ENCODE assay signal across 20 cellular contexts in the genomic region with DNA sequence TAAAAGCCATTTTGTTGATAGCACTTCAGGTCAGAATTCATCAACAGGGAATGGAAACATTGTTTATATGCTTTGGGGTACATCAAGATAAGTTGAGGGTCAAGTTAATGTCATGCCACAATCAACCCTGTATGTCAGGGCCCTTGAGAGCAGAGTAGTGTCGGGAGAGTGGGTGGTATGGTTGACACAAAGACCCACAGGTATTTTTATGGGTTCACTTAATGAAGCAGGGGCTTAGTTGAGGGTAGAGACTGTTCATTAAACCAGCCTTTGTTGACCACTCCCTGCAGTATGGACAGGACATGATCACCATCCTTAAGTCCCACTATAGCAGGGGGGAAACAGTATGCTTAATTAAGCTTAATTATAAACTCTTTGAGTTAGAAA. TPM values are rescaled to one million over a fixed set of nuclear protein-coding genes. Genes with fewer than 3 reads are reported as not detected.
DNase-seq lines count a peak whose midpoint lies in the region; ATAC-seq, FAIRE-seq and TF ChIP-seq lines count a peak whose summit lies in the region.
"Had no signal": no experiment of that assay in that cellular context is flagged by ENCODE, and none has a peak within 500 bp of the region (broad histone marks: within the 10 kb centered on the region; RNA-seq: fewer than 3 reads in every experiment).

No MANE protein-coding gene starts in this region.

- H3K4me3 Mint-ChIP-seq in activated T-cell treated with anti-CD3 and anti-CD28 coated beads, Interleukin-2, amount 50 U/mL, for 4 hours: peak overlapping the region; percentile 6
- H3K4me3 Mint-ChIP-seq in astrocyte (ENCODE audit: unreplicated experiment) (peak overlapping the region; percentile 60), neural progenitor cell (no peak overlapping the region)
- H3K4me3 Mint-ChIP-seq: activated naive CD8-positive, alpha-beta T cell treated with anti-CD3 and anti-CD28 coated beads, Interleukin-2, amount 10 ng/mL, durations not matched to agents 7 days and 5 days had no signal

- H3K4me1 Mint-ChIP-seq in activated T-cell treated with anti-CD3 and anti-CD28 coated beads, Interleukin-2, amount 50 U/mL, for 4 hours (ENCODE audit: low read depth): peaks cover 32% of the 10 kb centered on the region
- H3K4me1 Mint-ChIP-seq in astrocyte (ENCODE audit: low read depth, unreplicated experiment) (peaks cover 46% of the 10 kb centered on the region), neural progenitor cell (peaks cover 28% of the 10 kb centered on the region)

- ATAC-seq in activated T-cell treated with anti-CD3 and anti-CD28 coated beads, Interleukin-2, amount 50 U/mL, for 4 hours: no peak
- ATAC-seq in HG02798 (IDR thresholded peaks at IDR 0.05; ENCODE audit: poor library complexity, unreplicated experiment) (no peak), PC-3 (no peak)

- H3K36me3 ChIP-seq in HUES48 (ENCODE audit: control insufficient read depth, insufficient read depth, low read length) (peaks cover 69% of the 10 kb centered on the region), astrocyte (ENCODE audit: insufficient read depth, low read length) (peaks cover 56% of the 10 kb centered on the region), neural progenitor cell (peaks cover 36% of the 10 kb centered on the region), PC-3 (ENCODE audit: low read depth, low read length) (peaks cover 62% of the 10 kb centered on the region)

- H3K4me3 ChIP-seq in HUES48 (ENCODE audit: low read depth, low read length) (no peak overlapping the region), astrocyte (ENCODE audit: insufficient read depth, low read depth, low read length) (no peak overlapping the region), neural progenitor cell (no peak overlapping the region), PC-3 (ENCODE audit: low read length) (no peak overlapping the region)
- H3K4me3 ChIP-seq: pancreas, stomach had no signal

- H3K9ac ChIP-seq in HUES48 (ENCODE audit: low read depth, low read length): no peak overlapping the region
- no peak overlapping the region for H3K9ac ChIP-seq in astrocyte (ENCODE audit: low read length)
- no peak overlapping the region for H3K9ac ChIP-seq in neural progenitor cell
- no peak overlapping the region for H3K9ac ChIP-seq in PC-3 (ENCODE audit: low read length)

- H3K9me3 Mint-ChIP-seq in activated T-cell treated with anti-CD3 and anti-CD28 coated beads, Interleukin-2, amount 50 U/mL, for 4 hours: no peaks in the 10 kb centered on the region
- H3K9me3 Mint-ChIP-seq in astrocyte (ENCODE audit: unreplicated experiment) (no peaks in the 10 kb centered on the region), neural progenitor cell (no peaks in the 10 kb centered on the region)
- H3K9me3 Mint-ChIP-seq: activated naive CD8-positive, alpha-beta T cell treated with anti-CD3 and anti-CD28 coated beads, Interleukin-2, amount 10 ng/mL, durations not matched to agents 7 days and 5 days had no signal

- H3F3A ChIP-seq in neural progenitor cell (ENCODE audit: low read depth) (peaks cover 83% of the 10 kb centered on the region), PC-3 (ENCODE audit: low read length, unreplicated experiment) (no peaks in the 10 kb centered on the region)

- no peak for FAIRE-seq in astrocyte (lab: Jason Lieb, UNC)
- FAIRE-seq: pancreas, small intestine, urothelium cell line had no signal

- intact Hi-C loops in PC-3 (cut with micrococcal nuclease): no loop called here

- no TSS peak for BruUV-seq in PC-3 (replicated peaks; lab: Mats Ljungman, UMichigan)

- DNase-seq in activated T-cell treated with anti-CD3 and anti-CD28 coated beads, Interleukin-2, amount 50 U/mL, for 4 hours: no peak
- no peak for DNase-seq in activated T-cell treated with anti-CD3 and anti-CD28 coated beads, Interleukin-2, amount 50 U/mL, for 1 hour
- DNase-seq in astrocyte (ENCODE audit: low read depth) (no peak), neural progenitor cell (ENCODE audit: low spot score) (no peak), NCI-H1417 treated with DMSO at 0.1 percent for 48 hours (lab: John Stamatoyannopoulos, UW) (no peak), PC-3 (no peak)
- DNase-seq: activated naive CD8-positive, alpha-beta T cell treated with anti-CD3 and anti-CD28 coated beads, Interleukin-2, amount 10 ng/mL, durations not matched to agents 7 days and 5 days; Caco-2; central memory CD4-positive, alpha-beta T cell; effector CD8-positive, alpha-beta T cell; GF-D8; hippocampal formation; kidney glomerular epithelial cell; NCI-H446; pancreas; small intestine; stomach had no signal

- CTCF ChIA-PET in PC-3 (lab: Charles Lee): no interaction called here

- H3K79me2 ChIP-seq in astrocyte (ENCODE audit: insufficient read depth, low read length) (peaks cover 46% of the 10 kb centered on the region), neural progenitor cell (ENCODE audit: low read depth) (peaks cover 53% of the 10 kb centered on the region), PC-3 (ENCODE audit: low read length) (peaks cover 36% of the 10 kb centered on the region)

- no peaks in the 10 kb centered on the region for H3K27me3 ChIP-seq in HUES48 (ENCODE audit: control insufficient read depth, insufficient read depth, low read length)
- no peaks in the 10 kb centered on the region for H3K27me3 ChIP-seq in astrocyte (ENCODE audit: insufficient read depth, low read length)
- H3K27me3 ChIP-seq in neural progenitor cell: no peaks in the 10 kb centered on the region
- no peaks in the 10 kb centered on the region for H3K27me3 ChIP-seq in PC-3 (ENCODE audit: low read length)
- H3K27me3 ChIP-seq: pancreas, stomach had no signal

- no peaks in the 10 kb centered on the region for H3K27me3 Mint-ChIP-seq in activated T-cell treated with anti-CD3 and anti-CD28 coated beads, Interleukin-2, amount 50 U/mL, for 4 hours (ENCODE audit: low read depth)
- H3K27me3 Mint-ChIP-seq in astrocyte (ENCODE audit: low read depth, unreplicated experiment) (no peaks in the 10 kb centered on the region), neural progenitor cell (ENCODE audit: insufficient read depth, low read depth) (peaks cover 2% of the 10 kb centered on the region)
- H3K27me3 Mint-ChIP-seq: activated naive CD8-positive, alpha-beta T cell treated with anti-CD3 and anti-CD28 coated beads, Interleukin-2, amount 10 ng/mL, durations not matched to agents 7 days and 5 days had no signal

- H2AFZ ChIP-seq in astrocyte (ENCODE audit: low read depth, low read length) (no peak overlapping the region), neural progenitor cell (replicated peaks) (no peak overlapping the region), PC-3 (ENCODE audit: low read length) (no peak overlapping the region)

- H3K27ac ChIP-seq in HUES48 (ENCODE audit: low read depth, low read length) (peak overlapping the region; percentile 44), astrocyte (ENCODE audit: low read depth, low read length) (no peak overlapping the region), neural progenitor cell (peak overlapping the region; percentile 70), PC-3 (ENCODE audit: low read length) (no peak overlapping the region)
- H3K27ac ChIP-seq: pancreas had no signal

- H3K4me1 ChIP-seq in HUES48 (ENCODE audit: control insufficient read depth, insufficient read depth, low read length) (peaks cover 12% of the 10 kb centered on the region), astrocyte (ENCODE audit: insufficient read depth, low read length) (peaks cover 20% of the 10 kb centered on the region), neural progenitor cell (peaks cover 19% of the 10 kb centered on the region), PC-3 (ENCODE audit: insufficient read depth, low read length) (peaks cover 21% of the 10 kb centered on the region)

- TF ChIP-seq CTCF in astrocyte (IDR thresholded peaks at IDR 0.05; ENCODE audit: insufficient read depth, low read depth, low read length) (no peak), neural progenitor cell (IDR thresholded peaks at IDR 0.05) (no peak), PC-3 (conservative IDR thresholded peaks at IDR 0.05; ENCODE audit: low read depth, low read length) (no peak)

- H3K9me3 ChIP-seq in HUES48 (ENCODE audit: control insufficient read depth, insufficient read depth, low read length) (no peaks in the 10 kb centered on the region), astrocyte (ENCODE audit: insufficient read depth, low read depth, low read length) (no peaks in the 10 kb centered on the region), neural progenitor cell (ENCODE audit: low read depth) (no peaks in the 10 kb centered on the region), PC-3 (ENCODE audit: low read length) (no peaks in the 10 kb centered on the region)
- H3K9me3 ChIP-seq: Caco-2, pancreas, stomach had no signal

- POLR2A ChIA-PET in PC-3 (lab: Charles Lee; ENCODE audit: unreplicated experiment): interaction anchor here (0.6 kb wide), 1 partner anchor 181 kb away, joined by 11 read pairs; no protein-coding TSS in a partner anchor

- H3K4me2 ChIP-seq in astrocyte (ENCODE audit: low read length): no peak overlapping the region
- no peak overlapping the region for H3K4me2 ChIP-seq in neural progenitor cell
- no peak overlapping the region for H3K4me2 ChIP-seq in PC-3 (ENCODE audit: low read length)

- no peaks in the 10 kb centered on the region for H3K9me2 ChIP-seq in PC-3 (replicated peaks; ENCODE audit: low read length)

- peaks cover 53% of the 10 kb centered on the region for H3K36me3 Mint-ChIP-seq in activated T-cell treated with anti-CD3 and anti-CD28 coated beads, Interleukin-2, amount 50 U/mL, for 4 hours (ENCODE audit: insufficient read depth)
- H3K36me3 Mint-ChIP-seq in astrocyte (ENCODE audit: low read depth, unreplicated experiment): peaks cover 47% of the 10 kb centered on the region
- peaks cover 57% of the 10 kb centered on the region for H3K36me3 Mint-ChIP-seq in neural progenitor cell

- H4K20me1 ChIP-seq in astrocyte (ENCODE audit: insufficient read depth, low read length): peaks cover 75% of the 10 kb centered on the region
- peaks cover 84% of the 10 kb centered on the region for H4K20me1 ChIP-seq in neural progenitor cell (ENCODE audit: low read depth)
- peaks cover 52% of the 10 kb centered on the region for H4K20me1 ChIP-seq in PC-3 (ENCODE audit: low read length)

- H3K27ac Mint-ChIP-seq in astrocyte (ENCODE audit: unreplicated experiment) (no peak overlapping the region), neural progenitor cell (no peak overlapping the region)
- H3K27ac Mint-ChIP-seq: activated naive CD8-positive, alpha-beta T cell treated with anti-CD3 and anti-CD28 coated beads, Interleukin-2, amount 10 ng/mL, durations not matched to agents 7 days and 5 days had no signal

RNA-seq across cellular contexts. Expression of a gene that starts 5.7 kb away (rescaled TPM):
- 1,000 to 10,000 TPM; 4,221 to 4,335 (median 4,249) TPM for total RNA-seq in activated T-cell treated with anti-CD3 and anti-CD28 coated beads, Interleukin-2, amount 50 U/mL, for 4 hours
- total RNA-seq in astrocyte (2,566 and 2,632 TPM in 2 replicates), neural progenitor cell (ENCODE audit: low replicate concordance) (1,730 and 1,918 TPM in 2 replicates), PC-3 (2014; rRNA removed) (1,848 and 2,472 TPM in 2 replicates)

Comparison
In these comparisons a context has a peak if more than half of its experiments do, and no peak if none do; other contexts are left out.
1. H3K27ac ChIP-seq: peak in HUES48 (single experiment) and neural progenitor cell (single experiment); none in astrocyte (single experiment) and PC-3 (single experiment).